Comparison of ENCODE assay signal across 9 cellular contexts in the genomic region with DNA sequence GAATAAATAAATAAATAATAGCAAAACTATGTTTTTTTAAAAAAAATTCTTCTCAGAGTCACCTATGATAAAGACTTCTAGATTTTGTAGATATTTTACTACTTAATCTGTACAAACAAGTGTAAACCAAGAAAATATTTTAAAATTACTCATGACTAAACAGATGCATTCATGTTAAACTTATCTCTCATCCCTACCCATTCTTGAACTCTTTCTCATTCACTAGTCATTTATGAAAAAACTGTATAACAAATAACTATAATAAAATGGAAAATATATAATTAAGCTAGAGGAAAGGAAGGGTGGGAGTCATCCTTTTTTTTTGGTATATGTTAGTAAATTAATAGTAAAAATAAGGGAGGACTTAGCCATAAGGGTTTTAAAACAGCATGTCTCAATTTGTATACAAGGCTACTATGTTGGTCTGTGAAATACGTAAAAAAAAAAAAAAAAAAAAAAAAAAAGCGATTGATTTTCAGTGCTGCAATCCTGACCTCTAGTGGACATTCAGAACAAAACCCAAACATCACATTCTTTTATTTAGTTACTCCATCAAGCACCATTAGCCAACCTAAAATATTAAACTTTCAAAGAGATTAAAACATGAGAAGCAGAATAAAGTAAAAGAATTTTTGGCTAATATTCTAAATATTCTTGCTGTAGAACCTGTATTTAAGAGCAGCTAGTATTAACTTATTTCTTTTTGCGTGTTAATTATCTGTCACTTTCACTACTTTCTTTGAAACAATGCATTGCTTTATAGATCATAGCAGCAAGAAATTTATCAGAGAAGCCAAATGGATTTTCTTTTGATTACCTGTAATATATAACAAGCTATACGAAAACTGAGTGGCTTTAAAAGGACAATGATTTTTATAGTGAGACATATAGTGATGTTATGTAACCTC.
DNase-seq lines count a peak whose midpoint lies in the region; ATAC-seq and TF ChIP-seq lines count a peak whose summit lies in the region.
"Had no signal": no experiment of that assay in that cellular context is flagged by ENCODE, and none has a peak within 500 bp of the region (broad histone marks: within the 10 kb centered on the region; RNA-seq: fewer than 3 reads in every experiment).

No MANE protein-coding gene starts in this region.

- no peak overlapping the region for H3K4me3 ChIP-seq in lower lobe of right lung

- H3K27me3 Mint-ChIP-seq in central memory CD8-positive, alpha-beta T cell = no peaks in the 10 kb centered on the region
- no peaks in the 10 kb centered on the region for H3K27me3 Mint-ChIP-seq in activated CD4-positive, alpha-beta T cell treated with anti-CD3 and anti-CD28 coated beads for 36 hours

- no peak overlapping the region for H3K4me3 Mint-ChIP-seq in central memory CD8-positive, alpha-beta T cell
- no peak overlapping the region for H3K4me3 Mint-ChIP-seq in activated CD4-positive, alpha-beta T cell treated with anti-CD3 and anti-CD28 coated beads for 36 hours

- no peak overlapping the region for H3K27ac ChIP-seq in lower lobe of right lung
- H3K27ac ChIP-seq: epithelial cell of prostate had no signal

- peak; percentile 58 for ATAC-seq in central memory CD8-positive, alpha-beta T cell (replicated peaks; ENCODE audit: extremely low read depth, poor library complexity, severe bottlenecking)
- ATAC-seq in lower lobe of right lung (peak in 1 of 2 donors; percentile 45), HG02852 (IDR thresholded peaks at IDR 0.05; ENCODE audit: unreplicated experiment) (no peak)
- no peak for ATAC-seq in activated CD4-positive, alpha-beta T cell treated with anti-CD3 and anti-CD28 coated beads for 36 hours

- H3K4me1 Mint-ChIP-seq in central memory CD8-positive, alpha-beta T cell = peaks cover 10% of the 10 kb centered on the region
- H3K4me1 Mint-ChIP-seq in activated CD4-positive, alpha-beta T cell treated with anti-CD3 and anti-CD28 coated beads for 36 hours = peaks cover 3% of the 10 kb centered on the region

- no peak overlapping the region for H3K27ac Mint-ChIP-seq in central memory CD8-positive, alpha-beta T cell (ENCODE audit: low read depth)
- no peak overlapping the region for H3K27ac Mint-ChIP-seq in activated CD4-positive, alpha-beta T cell treated with anti-CD3 and anti-CD28 coated beads for 36 hours

- no peaks in the 10 kb centered on the region for H3K9me3 Mint-ChIP-seq in central memory CD8-positive, alpha-beta T cell
- H3K9me3 Mint-ChIP-seq in activated CD4-positive, alpha-beta T cell treated with anti-CD3 and anti-CD28 coated beads for 36 hours (ENCODE audit: low read depth) = no peaks in the 10 kb centered on the region

- POLR2A ChIA-PET in activated CD4-positive, alpha-beta T cell treated with anti-CD3 and anti-CD28 coated beads for 36 hours (lab: Charles Lee) = no interaction called here

- CTCF ChIA-PET in activated CD4-positive, alpha-beta T cell treated with anti-CD3 and anti-CD28 coated beads for 36 hours (lab: Charles Lee) = interaction anchor here (0.6 to 3.1 kb wide), 15 partner anchors 22 to 1265 kb away, joined by 3 to 22 read pairs (median 4); no protein-coding TSS in a partner anchor

- H3K27me3 ChIP-seq in lower lobe of right lung (ENCODE audit: low read depth) = no peaks in the 10 kb centered on the region

- intact Hi-C loops in lower lobe of right lung (cut with DNase I) = loop anchor here (5.0 kb wide), 1 partner anchor 487 kb away; no protein-coding TSS in a partner anchor
- intact Hi-C loops in activated CD4-positive, alpha-beta T cell treated with anti-CD3 and anti-CD28 coated beads for 36 hours (cut with DNase I, micrococcal nuclease) = loop anchor here (1.0 to 5.0 kb wide), 5 partner anchors 481 to 1997 kb away; no protein-coding TSS in a partner anchor

- H3K9me3 ChIP-seq in lower lobe of right lung = no peaks in the 10 kb centered on the region

- H3K4me1 ChIP-seq in lower lobe of right lung = no peaks in the 10 kb centered on the region

- no peaks in the 10 kb centered on the region for H3K36me3 ChIP-seq in lower lobe of right lung

- TF ChIP-seq CTCF in AG09319 (IDR thresholded peaks at IDR 0.05; ENCODE audit: low read depth, low read length) = peak; percentile 55
- TF ChIP-seq CTCF in lower lobe of right lung (IDR thresholded peaks at IDR 0.05) = peak; percentile 63

- peak; percentile 44 for DNase-seq in AG09319 (ENCODE audit: extremely low read depth, low read depth)
- peak; percentile 29 for DNase-seq in H4 (ENCODE audit: low spot score)
- DNase-seq in NCI-H69 (lab: John Stamatoyannopoulos, UW) = peak; percentile 53
- DNase-seq in central memory CD8-positive, alpha-beta T cell (ENCODE audit: low spot score in 2 of 2) = no peak
- no peak for DNase-seq in lower lobe of right lung
- no peak for DNase-seq in T-helper 9 cell
- DNase-seq in activated CD4-positive, alpha-beta T cell treated with anti-CD3 and anti-CD28 coated beads for 36 hours = no peak

- H3K36me3 Mint-ChIP-seq in central memory CD8-positive, alpha-beta T cell (ENCODE audit: insufficient read depth) = peaks cover 2% of the 10 kb centered on the region
- no peaks in the 10 kb centered on the region for H3K36me3 Mint-ChIP-seq in activated CD4-positive, alpha-beta T cell treated with anti-CD3 and anti-CD28 coated beads for 36 hours (ENCODE audit: low read depth)

Comparison
In these comparisons a context has a peak if more than half of its experiments do, and no peak if none do; other contexts are left out.
1. DNase-seq: peak in AG09319 (single experiment), H4 (single experiment) and NCI-H69 (single experiment); none in central memory CD8-positive, alpha-beta T cell (0 of 2), lower lobe of right lung (single experiment), T-helper 9 cell (single experiment) and activated CD4-positive, alpha-beta T cell treated with anti-CD3 and anti-CD28 coated beads for 36 hours (single experiment).